ENCODE assay signal across 31 cellular contexts in genomic region chr18:43534511-43534910, GRCh38.
DNase-seq lines count a peak whose midpoint lies in the region; ATAC-seq, FAIRE-seq and TF ChIP-seq lines count a peak whose summit lies in the region.
"Had no signal": no experiment of that assay in that cellular context is flagged by ENCODE, and none has a peak within 500 bp of the region (broad histone marks: within the 10 kb centered on the region; RNA-seq: fewer than 3 reads in every experiment).

No MANE protein-coding gene starts in this region.

- no peak for FAIRE-seq in bronchial epithelial cell (lab: Jason Lieb, UNC)
- FAIRE-seq: RCC 7860 had no signal

- no peak for TF ChIP-seq CTCF in bronchial epithelial cell (IDR thresholded peaks at IDR 0.05; ENCODE audit: insufficient read depth, low read length, severe bottlenecking)

- no peak for ATAC-seq in GM19035 (IDR thresholded peaks at IDR 0.05; ENCODE audit: unreplicated experiment)
- no peak for ATAC-seq in GM21717 (IDR thresholded peaks at IDR 0.05; ENCODE audit: unreplicated experiment)
- ATAC-seq: activated naive CD4-positive, alpha-beta T cell treated with anti-CD3 and anti-CD28 coated beads, Interleukin-2, amount 50 U/mL, for 72 hours; GM23338; left ventricle myocardium superior; naive thymus-derived CD4-positive, alpha-beta T cell had no signal

- H3K4me3 ChIP-seq in bronchial epithelial cell (ENCODE audit: low read depth, low read length): no peak overlapping the region
- H3K4me3 ChIP-seq: BLaER1 treated with 17β-estradiol and CSF1 and Interleukin-3, amounts not matched to agents 10 nM and 100 nM; esophagus squamous epithelium; GM23338; suprapubic skin; upper lobe of left lung had no signal

- H3K36me3 ChIP-seq in bronchial epithelial cell (ENCODE audit: control insufficient read depth, insufficient read depth, low read length): no peaks in the 10 kb centered on the region
- H3K36me3 ChIP-seq: BLaER1 treated with 17β-estradiol and CSF1 and Interleukin-3, amounts not matched to agents 10 nM and 100 nM; esophagus squamous epithelium; neutrophil; suprapubic skin; upper lobe of left lung; WERI-Rb-1 had no signal

- no peaks in the 10 kb centered on the region for H3K27me3 ChIP-seq in bronchial epithelial cell (ENCODE audit: control insufficient read depth, insufficient read depth, low read length)
- H3K27me3 ChIP-seq: BLaER1 treated with 17β-estradiol and CSF1 and Interleukin-3, amounts not matched to agents 10 nM and 100 nM; esophagus squamous epithelium; neutrophil; suprapubic skin; upper lobe of left lung had no signal

- DNase-seq in LHCN-M2 (ENCODE audit: low read depth): peak; percentile 57
- DNase-seq in bronchial epithelial cell (ENCODE audit: low read depth): peak; percentile 49
- peak; percentile 6 for DNase-seq in fibroblast of the conjunctiva (ENCODE audit: low read depth)
- DNase-seq in renal cortical epithelial cell (ENCODE audit: low read depth): peak; percentile 49
- DNase-seq in NCI-H774 (lab: John Stamatoyannopoulos, UW): no peak
- no peak for DNase-seq in RKO (ENCODE audit: low spot score)
- DNase-seq: activated CD4-positive, alpha-beta T cell treated with anti-CD3 and anti-CD28 coated beads for 48 hours; activated CD8-positive, alpha-beta memory T cell treated with anti-CD3 and anti-CD28 coated beads for 24 hours; aorta; central memory CD4-positive, alpha-beta T cell; COR-L47; DMS53; endodermal cell; esophagus squamous epithelium; glutamatergic neuron; left ventricle myocardium superior; naive thymus-derived CD4-positive, alpha-beta T cell; NCI-H1092; NCI-H1694; stimulated activated naive CD4-positive, alpha-beta T cell; SW 1271; upper lobe of left lung; WERI-Rb-1 had no signal

Comparison
In these comparisons a context has a peak if more than half of its experiments do, and no peak if none do; other contexts are left out.
1. DNase-seq: peak in LHCN-M2 (single experiment), bronchial epithelial cell (single experiment), fibroblast of the conjunctiva (single experiment) and renal cortical epithelial cell (single experiment); none in NCI-H774 (single experiment) and RKO (single experiment).